ENCODE assay signal across 6 cellular contexts in the genomic region with DNA sequence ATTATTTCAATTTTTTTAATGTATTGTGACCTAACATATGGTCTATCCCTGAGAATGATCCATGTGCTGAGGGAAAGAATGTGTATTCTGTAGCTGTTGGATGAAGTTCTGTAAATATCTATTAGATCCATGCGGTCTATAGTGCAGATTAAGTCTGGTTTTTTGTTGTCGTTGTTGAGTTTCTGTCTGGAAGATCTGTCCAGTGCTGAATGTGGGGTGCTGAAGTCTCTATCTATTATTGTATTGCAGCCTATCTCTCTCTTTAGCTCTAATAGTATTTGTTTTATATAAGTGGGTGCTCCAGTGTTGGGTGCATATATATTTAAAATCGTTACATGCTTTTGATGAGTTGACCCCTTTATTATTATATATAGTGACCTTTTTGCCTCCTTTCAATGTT.
"Had no signal": no experiment of that assay in that cellular context is flagged by ENCODE, and none has a peak within 500 bp of the region (broad histone marks: within the 10 kb centered on the region; RNA-seq: fewer than 3 reads in every experiment).

No MANE protein-coding gene starts in this region.

- H3K4me3 ChIP-seq: K562 had no signal

- H3K27ac ChIP-seq: HL-60, KMS-11 had no signal

- DNase-seq: IMR-90, KBM-7, KG1 had no signal
